35 cellular contexts compared by ENCODE assay signal in genomic region chr18:50058731-50059130, GRCh38.
"Had no signal": no experiment of that assay in that cellular context is flagged by ENCODE, and none has a peak within 500 bp of the region (broad histone marks: within the 10 kb centered on the region; RNA-seq: fewer than 3 reads in every experiment).

No MANE protein-coding gene starts in this region.

- H3K27ac ChIP-seq: adrenal gland, ascending aorta, cardiac muscle cell, WERI-Rb-1 had no signal

- DNase-seq: activated CD4-positive, alpha-beta memory T cell treated with anti-CD3 and anti-CD28 coated beads for 36 hours; activated CD4-positive, alpha-beta T cell treated with anti-CD3 and anti-CD28 coated beads for 4 hours; activated CD4-positive, alpha-beta T cell treated with anti-CD3 and anti-CD28 coated beads, Interleukin-2, amount 10 ng/mL, durations not matched to agents 24 days and 14 days; activated CD4-positive, alpha-beta T cell treated with anti-CD3 and anti-CD28 coated beads, Interleukin-2, amount 50 U/mL, for 1 hour; activated CD4-positive, alpha-beta T cell treated with anti-CD3 and anti-CD28 coated beads, Interleukin-2, amount 50 U/mL, for 4 hours; activated CD4-positive, CD25-positive, alpha-beta regulatory T cell; activated CD8-positive, alpha-beta memory T cell treated with anti-CD3 and anti-CD28 coated beads, Interleukin-2, amount 50 U/mL, for 4 hours; activated CD8-positive, alpha-beta T cell treated with anti-CD3 and anti-CD28 coated beads for 36 hours; activated effector memory CD4-positive, alpha-beta T cell treated with anti-CD3 and anti-CD28 coated beads, Interleukin-2, amount 50 U/mL, for 16 hours; activated gamma-delta T cell treated with Interleukin-2 at 50 U/mL for 16 hours; activated naive CD4-positive, alpha-beta T cell; activated naive CD4-positive, alpha-beta T cell treated with anti-CD3 and anti-CD28 coated beads for 36 hours; activated naive CD4-positive, alpha-beta T cell treated with anti-CD3 and anti-CD28 coated beads, Interleukin-2, amount 50 U/mL, for 16 hours; activated naive CD8-positive, alpha-beta T cell treated with anti-CD3 and anti-CD28 coated beads for 36 hours; activated T-cell treated with anti-CD3 and anti-CD28 coated beads for 4 hours; activated T-cell treated with anti-CD3 and anti-CD28 coated beads, Interleukin-2, amount 50 U/mL, for 1 hour; activated T-cell treated with anti-CD3 and anti-CD28 coated beads, Interleukin-2, amount 50 U/mL, for 4 hours; activated T-cell treated with anti-CD3 and anti-CD28 coated beads, Interleukin-2, amount 50 U/mL, for 72 hours; adrenal gland; amniotic stem cell; caudate nucleus; cerebellar nuclear complex; SW 1271; T-helper 1 cell; T-helper 2 cell; T-helper 9 cell; WERI-Rb-1 had no signal

- H3K36me3 ChIP-seq: adrenal gland, ascending aorta, cardiac muscle cell, WERI-Rb-1 had no signal

- FAIRE-seq: bronchial epithelial cell, TTC549 had no signal

- ATAC-seq: activated CD4-positive, CD25-positive, alpha-beta regulatory T cell treated with anti-CD3 and anti-CD28 coated beads, Interleukin-2, amount 50 U/mL, for 24 hours; activated CD8-positive, alpha-beta T cell treated with anti-CD3 and anti-CD28 coated beads for 36 hours; activated naive CD4-positive, alpha-beta T cell treated with anti-CD3 and anti-CD28 coated beads, Interleukin-2, amount 50 U/mL, for 72 hours; activated T-cell treated with anti-CD3 and anti-CD28 coated beads, Interleukin-2, amount 50 U/mL, for 4 hours; activated T-cell treated with anti-CD3 and anti-CD28 coated beads, Interleukin-2, amount 50 U/mL, for 72 hours; activated T-helper 17 cell treated with anti-CD3 and anti-CD28 coated beads, Interleukin-2, amount 50 U/mL, for 72 hours; WTC11 had no signal

- H3K4me3 ChIP-seq: adrenal gland, ascending aorta, cardiac muscle cell had no signal

- H3K4me1 ChIP-seq: adrenal gland, ascending aorta had no signal

- H3K9me3 ChIP-seq: adrenal gland, ascending aorta had no signal

- H3K27me3 ChIP-seq: adrenal gland, ascending aorta had no signal
